Comparison of ENCODE assay signal across 6 cellular contexts in the genomic region with DNA sequence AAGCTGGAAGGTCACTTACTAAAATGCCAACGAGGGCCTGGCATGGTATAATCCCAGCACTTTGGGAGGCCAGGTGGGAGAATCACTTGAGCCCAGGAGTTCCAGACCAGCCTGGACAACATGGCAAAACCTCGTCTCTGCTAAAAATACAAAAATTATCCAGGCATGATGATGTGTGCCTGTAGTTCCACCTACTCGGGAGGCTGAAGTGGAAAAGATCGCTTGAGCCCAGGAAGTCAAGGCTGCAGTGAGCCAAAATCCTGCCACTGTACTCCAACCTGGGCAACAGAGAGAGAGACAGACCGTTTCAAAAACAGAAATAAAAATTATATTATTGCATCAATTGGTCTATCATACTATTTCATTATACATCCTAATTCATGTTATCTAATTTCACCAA.
"Had no signal": no experiment of that assay in that cellular context is flagged by ENCODE, and none has a peak within 500 bp of the region (broad histone marks: within the 10 kb centered on the region; RNA-seq: fewer than 3 reads in every experiment).

No MANE protein-coding gene starts in this region.

- H3K4me3 ChIP-seq: GM12878 had no signal

- DNase-seq: GDM1, GF-D8 had no signal

- FAIRE-seq: GM12878, GM12891, GM18507, GM19239 had no signal

- ATAC-seq: GM12878 had no signal
